ENCODE assay signal across 27 cellular contexts in the genomic region with DNA sequence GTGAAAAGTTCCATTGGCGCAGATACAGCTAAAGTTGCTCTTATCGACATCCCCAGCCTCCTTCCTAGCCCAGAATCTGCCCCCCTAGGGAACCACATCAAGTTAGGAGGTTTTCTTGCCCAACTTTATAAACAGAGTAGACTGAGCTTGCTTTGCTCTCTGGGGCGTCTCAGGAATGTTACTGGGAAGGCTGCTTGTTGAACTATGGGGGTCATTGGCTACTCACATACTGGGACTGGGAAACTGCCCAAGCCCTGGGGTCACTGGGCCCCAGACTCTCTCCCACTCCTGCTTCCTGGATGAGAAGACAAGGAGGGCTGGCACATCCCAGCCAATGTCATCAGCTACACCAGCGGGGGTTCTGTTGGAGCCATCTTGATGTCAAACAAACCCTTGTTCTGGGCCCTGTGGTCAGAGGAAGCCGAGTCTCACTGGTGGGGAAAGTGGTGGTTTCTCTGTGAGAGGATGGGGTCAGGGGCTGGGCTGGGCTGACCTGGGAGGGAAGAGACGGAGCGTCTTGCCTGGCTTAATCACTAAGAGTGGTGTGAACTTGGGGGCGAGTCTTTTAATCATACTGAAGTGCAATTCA. TPM values are rescaled to one million over a fixed set of nuclear protein-coding genes. Genes with fewer than 3 reads are reported as not detected.
"Had no signal": no experiment of that assay in that cellular context is flagged by ENCODE, and none has a peak within 500 bp of the region (broad histone marks: within the 10 kb centered on the region; RNA-seq: fewer than 3 reads in every experiment).

No MANE protein-coding gene starts in this region.

- H3K4me1 Mint-ChIP-seq: activated naive CD4-positive, alpha-beta T cell treated with anti-CD3 and anti-CD28 coated beads, Interleukin-2, amount 50 U/mL, for 24 hours; central memory CD8-positive, alpha-beta T cell; naive thymus-derived CD4-positive, alpha-beta T cell; stimulated activated memory B cell treated with anti-CD40 and anti-IgM and Interleukin-4, amounts not matched to agents 10 μg/mL and 1 μg/mL and 100 μg/mL, for 72 hours had no signal

- H3K4me3 ChIP-seq: dorsolateral prefrontal cortex, esophagus muscularis mucosa, gastrocnemius medialis, lung, ovary, right lobe of liver had no signal

- FAIRE-seq: astrocyte, colon, islet of Langerhans, small intestine, TTC549 had no signal

- H3K36me3 ChIP-seq: esophagus muscularis mucosa, gastrocnemius medialis, ovary, right lobe of liver had no signal

- DNase-seq: activated CD4-positive, alpha-beta T cell treated with anti-CD3 and anti-CD28 coated beads for 1 hour; activated gamma-delta T cell treated with Interleukin-2 at 50 U/mL for 16 hours; activated T-cell treated with anti-CD3 and anti-CD28 coated beads, Interleukin-2, amount 50 U/mL, for 1 hour; dorsolateral prefrontal cortex; effector memory CD8-positive, alpha-beta T cell; gastrocnemius medialis; left cardiac atrium; naive thymus-derived CD4-positive, alpha-beta T cell; ovary; SK-N-SH; stimulated activated CD4-positive, alpha-beta T cell treated with anti-CD3 and anti-CD28 coated beads, Interleukin-2, amount 100 ng/mL, for 24 hours had no signal

- H3K9ac ChIP-seq: SK-N-SH had no signal

- H3K9me2 ChIP-seq: SK-N-SH had no signal

- H3K4me1 ChIP-seq: esophagus muscularis mucosa, gastrocnemius medialis had no signal

- H3K9me3 Mint-ChIP-seq: activated naive CD4-positive, alpha-beta T cell treated with anti-CD3 and anti-CD28 coated beads, Interleukin-2, amount 50 U/mL, for 24 hours; central memory CD8-positive, alpha-beta T cell; effector memory CD8-positive, alpha-beta T cell; stimulated activated memory B cell treated with anti-CD40 and anti-IgM and Interleukin-4, amounts not matched to agents 10 μg/mL and 1 μg/mL and 100 μg/mL, for 72 hours had no signal

- ATAC-seq: effector memory CD8-positive, alpha-beta T cell; gastrocnemius medialis; naive thymus-derived CD4-positive, alpha-beta T cell; stimulated activated memory B cell treated with anti-CD40 and anti-IgM and Interleukin-4, amounts not matched to agents 10 μg/mL and 1 μg/mL and 100 μg/mL, for 72 hours had no signal

- H3K27ac ChIP-seq: esophagus muscularis mucosa, gastrocnemius medialis, ovary had no signal

- H3K27me3 Mint-ChIP-seq: activated naive CD4-positive, alpha-beta T cell treated with anti-CD3 and anti-CD28 coated beads, Interleukin-2, amount 50 U/mL, for 24 hours; naive thymus-derived CD4-positive, alpha-beta T cell; stimulated activated memory B cell treated with anti-CD40 and anti-IgM and Interleukin-4, amounts not matched to agents 10 μg/mL and 1 μg/mL and 100 μg/mL, for 72 hours had no signal

- H3K27me3 ChIP-seq: ovary, right lobe of liver had no signal

- H3K9me3 ChIP-seq: esophagus muscularis mucosa, gastrocnemius medialis, ovary, right lobe of liver, SK-N-SH had no signal

- H3K36me3 Mint-ChIP-seq: activated naive CD4-positive, alpha-beta T cell treated with anti-CD3 and anti-CD28 coated beads, Interleukin-2, amount 50 U/mL, for 24 hours; naive thymus-derived CD4-positive, alpha-beta T cell; stimulated activated memory B cell treated with anti-CD40 and anti-IgM and Interleukin-4, amounts not matched to agents 10 μg/mL and 1 μg/mL and 100 μg/mL, for 72 hours had no signal

- H3K4me2 ChIP-seq: SK-N-SH had no signal

- H3K27ac Mint-ChIP-seq: effector memory CD8-positive, alpha-beta T cell; naive thymus-derived CD4-positive, alpha-beta T cell; stimulated activated memory B cell treated with anti-CD40 and anti-IgM and Interleukin-4, amounts not matched to agents 10 μg/mL and 1 μg/mL and 100 μg/mL, for 72 hours had no signal

- H3K4me3 Mint-ChIP-seq: activated naive CD4-positive, alpha-beta T cell treated with anti-CD3 and anti-CD28 coated beads, Interleukin-2, amount 50 U/mL, for 24 hours; central memory CD8-positive, alpha-beta T cell; effector memory CD8-positive, alpha-beta T cell; naive thymus-derived CD4-positive, alpha-beta T cell; stimulated activated memory B cell treated with anti-CD40 and anti-IgM and Interleukin-4, amounts not matched to agents 10 μg/mL and 1 μg/mL and 100 μg/mL, for 72 hours had no signal

RNA-seq across cellular contexts. Expression of a gene that starts 26.0 kb away (rescaled TPM):
- total RNA-seq: astrocyte; esophagus muscularis mucosa; gastrocnemius medialis; left cardiac atrium; lung; naive thymus-derived CD4-positive, alpha-beta T cell; ovary; pulmonary artery endothelial cell; right lobe of liver; T-helper 2 cell treated with Interferon-gamma antibody and Interleukin-4, amounts not matched to agents 100 ng/mL and 5 ng/mL, for 36 hours; temporal lobe; ureter had no signal
- polyA plus RNA-seq: naive thymus-derived CD4-positive, alpha-beta T cell; ovary; SK-N-SH; small intestine had no signal

RNA-seq across cellular contexts. Expression of a gene that starts 51.7 kb away (rescaled TPM):
- total RNA-seq: astrocyte; dorsolateral prefrontal cortex; esophagus muscularis mucosa; gastrocnemius medialis; left cardiac atrium; lung; naive thymus-derived CD4-positive, alpha-beta T cell; pulmonary artery endothelial cell; right lobe of liver; T-helper 2 cell treated with Interferon-gamma antibody and Interleukin-4, amounts not matched to agents 100 ng/mL and 5 ng/mL, for 36 hours; temporal lobe; ureter had no signal
- polyA plus RNA-seq: adipose tissue; lung; naive thymus-derived CD4-positive, alpha-beta T cell; ovary; SK-N-SH; small intestine had no signal
